Comparison of ENCODE assay signal across 1 cellular context in genomic region chr10:36026081-36026480, GRCh38.
TF ChIP-seq lines count a peak whose summit lies in the region.

No MANE protein-coding gene starts in this region.

TF ChIP-seq in H1, 55 proteins besides CTCF, POLR2A, EP300 and RAD21 (continued from another document):
- TF ChIP-seq CHD7 (IDR thresholded peaks at IDR 0.05; ENCODE audit: insufficient replicate concordance, low read length) (no peak), CHD1 (IDR thresholded peaks at IDR 0.05; ENCODE audit: low read depth, low read length) (no peak), ZNF274 (IDR thresholded peaks at IDR 0.05; ENCODE audit: borderline replicate concordance, extremely low read depth, low read length) (no peak), E2F6 (IDR thresholded peaks at IDR 0.05) (no peak), JUN (IDR thresholded peaks at IDR 0.05; ENCODE audit: low read depth, low read length) (no peak), EGR1 (IDR thresholded peaks at IDR 0.05; ENCODE audit: borderline replicate concordance, low read depth, low read length) (no peak)
